ENCODE assay signal across 18 cellular contexts in the genomic region with DNA sequence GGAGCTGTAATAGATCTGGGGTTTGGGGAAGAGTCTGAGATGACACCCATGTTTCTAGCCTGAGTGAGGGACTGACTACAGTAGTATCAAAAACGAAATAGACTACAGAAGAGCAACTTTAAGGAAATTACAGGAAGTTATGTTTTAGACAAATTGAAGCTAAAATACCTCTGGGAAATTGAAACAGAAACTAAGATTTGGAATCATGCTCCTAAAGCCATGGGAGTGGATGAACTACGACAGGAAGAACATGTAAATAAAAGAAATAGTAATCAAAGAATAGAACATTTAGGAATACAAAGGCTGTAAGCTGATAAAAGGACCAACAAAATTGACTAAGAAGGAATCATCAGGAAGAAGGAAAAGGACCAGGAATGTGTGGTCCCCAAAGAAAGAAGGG.
DNase-seq lines count a peak whose midpoint lies in the region; TF ChIP-seq lines count a peak whose summit lies in the region.
"Had no signal": no experiment of that assay in that cellular context is flagged by ENCODE, and none has a peak within 500 bp of the region (broad histone marks: within the 10 kb centered on the region; RNA-seq: fewer than 3 reads in every experiment).

No MANE protein-coding gene starts in this region.

- no peaks in the 10 kb centered on the region for H3K27me3 ChIP-seq in ACC112 (ENCODE audit: insufficient read depth, low read length)
- H3K27me3 ChIP-seq: adrenal gland, gastrocnemius medialis, neutrophil had no signal

- no peaks in the 10 kb centered on the region for H3K79me2 ChIP-seq in ACC112 (ENCODE audit: control insufficient read depth, insufficient read depth, low read length, unreplicated experiment)

- H3K4me3 Mint-ChIP-seq in CD14-positive monocyte (peak overlapping the region; percentile 69 to 86), chondrocyte (ENCODE audit: unreplicated experiment) (peak overlapping the region; percentile 1), mesothelial cell of epicardium (no peak overlapping the region)

- TF ChIP-seq CTCF in CD14-positive monocyte (IDR thresholded peaks at IDR 0.05) (no peak), chondrocyte (IDR thresholded peaks at IDR 0.05) (no peak), mesothelial cell of epicardium (IDR thresholded peaks at IDR 0.05; ENCODE audit: unreplicated experiment) (no peak)

- peaks cover 7% of the 10 kb centered on the region for H3K36me3 ChIP-seq in ACC112 (ENCODE audit: insufficient read depth, low read length)
- H3K36me3 ChIP-seq: adrenal gland, gastrocnemius medialis, neutrophil had no signal

- peaks cover 26% of the 10 kb centered on the region for H3K4me1 Mint-ChIP-seq in CD14-positive monocyte
- H3K4me1 Mint-ChIP-seq in chondrocyte (ENCODE audit: low read depth): peaks cover 14% of the 10 kb centered on the region
- peaks cover 17% of the 10 kb centered on the region for H3K4me1 Mint-ChIP-seq in mesothelial cell of epicardium

- H3K4me3 ChIP-seq in ACC112 (ENCODE audit: low read depth, low read length): peak overlapping the region; percentile 22; the same call in 1 of the 2 replicates
- H3K4me3 ChIP-seq: gastrocnemius medialis had no signal

- H3K27me3 Mint-ChIP-seq in CD14-positive monocyte (ENCODE audit: low read depth in 3 of 3) (no peaks in the 10 kb centered on the region), chondrocyte (ENCODE audit: low read depth) (no peaks in the 10 kb centered on the region), mesothelial cell of epicardium (ENCODE audit: low read depth) (no peaks in the 10 kb centered on the region)

- peak overlapping the region; percentile 12; the same call in 1 of the 2 replicates for H3K27ac ChIP-seq in ACC112 (ENCODE audit: low read depth, low read length)
- H3K27ac ChIP-seq: adrenal gland, gastrocnemius medialis, neutrophil had no signal

- peak overlapping the region; percentile 39 for H2AFZ ChIP-seq in ACC112 (ENCODE audit: low read length, unreplicated experiment)

- intact Hi-C loops in CD14-positive monocyte (cut with micrococcal nuclease): no loop called here

- H3K27ac Mint-ChIP-seq in CD14-positive monocyte: peak overlapping the region; percentile 8 to 86 (median 56)
- peak overlapping the region; percentile 22 for H3K27ac Mint-ChIP-seq in chondrocyte (ENCODE audit: unreplicated experiment)
- peak overlapping the region; percentile 63 for H3K27ac Mint-ChIP-seq in mesothelial cell of epicardium

- no peak for DNase-seq in CD14-positive monocyte (ENCODE audit: low spot score)
- DNase-seq in chondrocyte (ENCODE audit: low spot score): no peak
- no peak for DNase-seq in mesothelial cell of epicardium (ENCODE audit: low spot score in 2 of 2, unreplicated experiment in 2 of 2)
- DNase-seq in LoVo (ENCODE audit: low spot score): no peak
- no peak for DNase-seq in SHP77 treated with DMSO at 0.1 percent for 48 hours (lab: John Stamatoyannopoulos, UW)
- DNase-seq in stimulated activated CD4-positive, alpha-beta T cell treated with anti-CD3 and anti-CD28 coated beads, Interleukin-4, amount 100 ng/mL, for 1 hour: no peak
- DNase-seq: activated T-cell treated with anti-CD3 and anti-CD28 coated beads for 4 hours; adrenal gland; C1 segment of cervical spinal cord; central memory CD4-positive, alpha-beta T cell; DND-41; gastrocnemius medialis; HCEC 1CT; NCI-H187; stimulated activated CD4-positive, alpha-beta T cell treated with anti-CD3 and anti-CD28 coated beads, Interleukin-2, amount 100 ng/mL, for 48 hours; stimulated activated CD8-positive, alpha-beta memory T cell treated with anti-CD3 and anti-CD28 coated beads, Interleukin-4, amount 100 ng/mL, for 48 hours had no signal

- H3K9me3 Mint-ChIP-seq in CD14-positive monocyte: peaks cover 11 to 20% (median 15%) of the 10 kb centered on the region in 7 donors
- H3K9me3 Mint-ChIP-seq in chondrocyte (ENCODE audit: low read depth): peaks cover 12% of the 10 kb centered on the region
- H3K9me3 Mint-ChIP-seq in mesothelial cell of epicardium: peaks cover 29% of the 10 kb centered on the region

- no peaks in the 10 kb centered on the region for H3K4me1 ChIP-seq in ACC112 (ENCODE audit: control insufficient read depth, insufficient read depth, low read length, unreplicated experiment)

- H3K36me3 Mint-ChIP-seq in CD14-positive monocyte: peaks cover 19 to 38% of the 10 kb centered on the region in 2 donors
- peaks cover 10% of the 10 kb centered on the region for H3K36me3 Mint-ChIP-seq in chondrocyte (ENCODE audit: low read depth)
- H3K36me3 Mint-ChIP-seq in mesothelial cell of epicardium: peaks cover 46% of the 10 kb centered on the region
